In genomic region chr6:27133281-27134227, GRCh38 we compare ENCODE assay signal across 1 cellular context.
TF ChIP-seq lines count a peak whose summit lies in the region.

No MANE protein-coding gene starts in this region.

TF ChIP-seq in K562, 482 proteins besides CTCF, POLR2A, EP300 and RAD21 (continued from another document and continues in another):
- TF ChIP-seq ZMIZ1 (IDR thresholded peaks at IDR 0.05; ENCODE audit: low read depth in 2 of 2, low read length in 2 of 2) (no peak), ZNF23 (CRISPR knock-in tag; IDR thresholded peaks at IDR 0.05) (peak; percentile 83), WHSC1 (IDR thresholded peaks at IDR 0.05; ENCODE audit: low read length) (no peak), KDM5B (IDR thresholded peaks at IDR 0.05; ENCODE audit: insufficient replicate concordance, low read depth, low read length) (peak; percentile 94), PTRF (tag; IDR thresholded peaks at IDR 0.05) (no peak), KAT8 (IDR thresholded peaks at IDR 0.05; ENCODE audit: low read depth) (no peak), NR2F6 (CRISPR knock-in tag; IDR thresholded peaks at IDR 0.05) (peak; percentile 84), SREBF1 (IDR thresholded peaks at IDR 0.05; ENCODE audit: borderline replicate concordance, low read depth, low read length) (no peak), E2F1 (CRISPR knock-in tag; IDR thresholded peaks at IDR 0.05) (peak; percentile 31), RFX1 (IDR thresholded peaks at IDR 0.05) (no peak), CBX5 (IDR thresholded peaks at IDR 0.05; ENCODE audit: borderline replicate concordance, low read depth) (no peak; the same call in 1 of the 2 replicates), GABPB1 (CRISPR knock-in tag; IDR thresholded peaks at IDR 0.05) (peak; percentile 74; the same call in 1 of the 2 replicates), ZNF518B (CRISPR knock-in tag; IDR thresholded peaks at IDR 0.05) (peak; percentile 92), ZNF212 (CRISPR knock-in tag; IDR thresholded peaks at IDR 0.05) (peak; percentile 96), NCOR1 (IDR thresholded peaks at IDR 0.05) (0 out of 2 replicates have a peak, but pooled peaks have one; percentile 33), ZKSCAN3 (CRISPR knock-in tag; IDR thresholded peaks at IDR 0.05) (no peak), HIVEP1 (CRISPR knock-in tag; IDR thresholded peaks at IDR 0.05) (0 out of 2 replicates have a peak, but pooled peaks have one; percentile 40), NR2C2 (CRISPR knock-in tag; IDR thresholded peaks at IDR 0.05) (peak; percentile 92), NR2C2 (tag; IDR thresholded peaks at IDR 0.05) (no peak), ZNF830 (CRISPR knock-in tag; IDR thresholded peaks at IDR 0.05) (peak; percentile 99), ARID2 (IDR thresholded peaks at IDR 0.05) (no peak; the same call in 1 of the 2 replicates), BRCA1 (IDR thresholded peaks at IDR 0.05) (no peak), BRCA1 (CRISPR knock-in tag; IDR thresholded peaks at IDR 0.05) (no peak; the same call in 1 of the 2 replicates), SRSF3 (IDR thresholded peaks at IDR 0.05; ENCODE audit: insufficient read depth, low read length) (peak; percentile 90; the same call in 1 of the 2 replicates), ZC3H8 (IDR thresholded peaks at IDR 0.05) (0 out of 2 replicates have a peak, but pooled peaks have one; percentile 2), E2F5 (CRISPR knock-in tag; IDR thresholded peaks at IDR 0.05) (peak; percentile 100), SIX5 (IDR thresholded peaks at IDR 0.05; ENCODE audit: borderline replicate concordance in 1 of 2, insufficient read depth in 1 of 2, low read depth in 1 of 2, low read length in 2 of 2) (no peak; a peak in 1 of 4 replicates), DMBX1 (CRISPR knock-in tag; IDR thresholded peaks at IDR 0.05; ENCODE audit: borderline replicate concordance) (no peak), MAFF (IDR thresholded peaks at IDR 0.05; ENCODE audit: low read length) (no peak; the same call in 1 of the 2 replicates), ELK3 (CRISPR knock-in tag; IDR thresholded peaks at IDR 0.05) (peak; percentile 91), ZNF444 (CRISPR knock-in tag; IDR thresholded peaks at IDR 0.05) (peak; percentile 88; the same call in 1 of the 2 replicates), TCF7 (IDR thresholded peaks at IDR 0.05; ENCODE audit: borderline replicate concordance) (peak; percentile 66; the same call in 1 of the 2 replicates), NFRKB (IDR thresholded peaks at IDR 0.05; ENCODE audit: low read depth) (no peak), ZFP1 (CRISPR knock-in tag; IDR thresholded peaks at IDR 0.05) (peak; percentile 66; the same call in 1 of the 2 replicates), ZBTB33 (CRISPR knock-in tag; IDR thresholded peaks at IDR 0.05) (peak; percentile 46; the same call in 1 of the 2 replicates), RFX5 (IDR thresholded peaks at IDR 0.05; ENCODE audit: low read depth, low read length) (peak; percentile 42; the same call in 1 of the 2 replicates), AFF4 (CRISPR knock-in tag; IDR thresholded peaks at IDR 0.05) (peak; percentile 99), ZNF583 (CRISPR knock-in tag; IDR thresholded peaks at IDR 0.05) (peak; percentile 64; the same call in 1 of the 2 replicates), SMAD1 (IDR thresholded peaks at IDR 0.05; ENCODE audit: low read depth, low read length, partially characterized antibody) (peak; percentile 92), PHF21A (IDR thresholded peaks at IDR 0.05; ENCODE audit: borderline replicate concordance, low read depth) (peak; percentile 55; the same call in 1 of the 2 replicates), SMARCA4 (IDR thresholded peaks at IDR 0.05) (no peak), ETV1 (tag; conservative IDR thresholded peaks at IDR 0.05; ENCODE audit: low read depth) (no peak), MYNN (IDR thresholded peaks at IDR 0.05) (peak; percentile 33; the same call in 1 of the 2 replicates), MYNN (CRISPR knock-in tag; IDR thresholded peaks at IDR 0.05) (no peak), ESRRB (CRISPR knock-in tag; IDR thresholded peaks at IDR 0.05; ENCODE audit: borderline replicate concordance) (peak; percentile 93), PKNOX1 (IDR thresholded peaks at IDR 0.05) (no peak), HMGN3 (IDR thresholded peaks at IDR 0.05; ENCODE audit: borderline replicate concordance, extremely low read depth, insufficient read length, low read depth, low read length) (peak; percentile 92), HOXB6 (CRISPR knock-in tag; IDR thresholded peaks at IDR 0.05; ENCODE audit: borderline replicate concordance) (peak; percentile 98)
